17 cellular contexts compared by ENCODE assay signal in the genomic region with DNA sequence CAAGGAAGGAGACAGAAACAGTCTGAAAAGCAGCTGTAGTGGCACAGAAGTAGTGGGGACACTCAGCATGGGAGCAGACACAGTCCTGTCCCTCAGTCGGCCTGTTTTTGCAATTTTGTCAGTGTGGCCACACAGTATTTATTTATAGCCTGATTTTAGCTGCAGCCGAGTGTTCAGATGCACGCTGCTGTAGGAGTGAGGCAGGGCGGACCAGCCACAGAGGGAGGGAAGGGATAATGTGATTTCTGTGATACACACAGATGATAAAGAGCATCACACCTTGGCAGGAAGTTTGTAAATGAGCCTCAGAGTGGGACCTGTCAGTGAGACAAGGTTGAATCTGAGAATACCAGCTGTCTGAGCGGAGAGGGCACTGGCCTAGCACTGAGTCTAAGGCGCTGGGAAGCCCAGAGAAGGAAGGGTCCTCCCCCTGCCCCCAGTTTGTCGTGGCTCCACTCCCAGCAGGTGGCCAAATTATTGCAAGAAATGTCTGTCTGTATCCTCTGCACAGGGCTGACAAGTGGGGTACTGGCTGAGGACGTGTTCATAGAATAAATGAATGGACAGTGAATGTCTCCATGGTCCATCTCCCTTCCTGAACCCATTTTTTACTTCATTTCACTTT. TPM values are rescaled to one million over a fixed set of nuclear protein-coding genes. Genes with fewer than 3 reads are reported as not detected.
DNase-seq lines count a peak whose midpoint lies in the region; ATAC-seq and TF ChIP-seq lines count a peak whose summit lies in the region.
"Had no signal": no experiment of that assay in that cellular context is flagged by ENCODE, and none has a peak within 500 bp of the region (broad histone marks: within the 10 kb centered on the region; RNA-seq: fewer than 3 reads in every experiment).

No MANE protein-coding gene starts in this region.

- H3K4me3 Mint-ChIP-seq in activated CD4-positive, alpha-beta T cell treated with anti-CD3 and anti-CD28 coated beads for 36 hours = peak overlapping the region; percentile 97
- H3K4me3 Mint-ChIP-seq in CD4-positive, alpha-beta T cell = peak overlapping the region; percentile 95
- H3K4me3 Mint-ChIP-seq in activated CD4-positive, alpha-beta memory T cell treated with anti-CD3 and anti-CD28 coated beads for 36 hours = peak overlapping the region; percentile 92
- peak overlapping the region; percentile 46 to 99 (median 92) for H3K4me3 Mint-ChIP-seq in naive thymus-derived CD8-positive, alpha-beta T cell
- no peak overlapping the region for H3K4me3 Mint-ChIP-seq in Caco-2 (ENCODE audit: unreplicated experiment)

- H3K27ac Mint-ChIP-seq in activated CD4-positive, alpha-beta T cell treated with anti-CD3 and anti-CD28 coated beads for 36 hours = peak overlapping the region; percentile 96
- H3K27ac Mint-ChIP-seq in CD4-positive, alpha-beta T cell = peak overlapping the region; percentile 98
- H3K27ac Mint-ChIP-seq in activated CD4-positive, alpha-beta memory T cell treated with anti-CD3 and anti-CD28 coated beads for 36 hours = peak overlapping the region; percentile 99
- H3K27ac Mint-ChIP-seq in naive thymus-derived CD8-positive, alpha-beta T cell = peak overlapping the region; percentile 70 to 99 (median 90)
- H3K27ac Mint-ChIP-seq in Caco-2 (ENCODE audit: unreplicated experiment) = no peak overlapping the region

- H3K27me3 Mint-ChIP-seq in activated CD4-positive, alpha-beta T cell treated with anti-CD3 and anti-CD28 coated beads for 36 hours = no peaks in the 10 kb centered on the region
- H3K27me3 Mint-ChIP-seq in CD4-positive, alpha-beta T cell = no peaks in the 10 kb centered on the region
- H3K27me3 Mint-ChIP-seq in activated CD4-positive, alpha-beta memory T cell treated with anti-CD3 and anti-CD28 coated beads for 36 hours = no peaks in the 10 kb centered on the region
- H3K27me3 Mint-ChIP-seq in naive thymus-derived CD8-positive, alpha-beta T cell = no peaks in the 10 kb centered on the region
- H3K27me3 Mint-ChIP-seq in Caco-2 (ENCODE audit: insufficient read depth, unreplicated experiment) = no peaks in the 10 kb centered on the region

- DNase-seq in activated CD4-positive, alpha-beta T cell treated with anti-CD3 and anti-CD28 coated beads for 36 hours = no peak
- no peak for DNase-seq in activated CD4-positive, alpha-beta T cell treated with anti-CD3 and anti-CD28 coated beads, Interleukin-2, amount 50 U/mL, for 1 hour
- DNase-seq in CD4-positive, alpha-beta T cell = no peak
- DNase-seq in activated CD4-positive, alpha-beta memory T cell treated with anti-CD3 and anti-CD28 coated beads for 36 hours = peak; percentile 49
- peak in 1 of 10 donors; percentile 47 for DNase-seq in naive thymus-derived CD8-positive, alpha-beta T cell
- DNase-seq in Caco-2 (no peak), ACHN (no peak)
- DNase-seq: activated CD4-positive, CD25-positive, alpha-beta regulatory T cell treated with anti-CD3 and anti-CD28 coated beads, Interleukin-2, amount 50 U/mL, for 72 hours; activated effector memory CD4-positive, alpha-beta T cell treated with anti-CD3 and anti-CD28 coated beads, Interleukin-2, amount 50 U/mL, for 16 hours; brain microvascular endothelial cell; EL; esophagus squamous epithelium; lower lobe of right lung; NCI-H1436 had no signal

- CTCF ChIA-PET in activated CD4-positive, alpha-beta T cell treated with anti-CD3 and anti-CD28 coated beads for 36 hours (lab: Charles Lee) = interaction anchor here (0.7 to 3.6 kb wide), 11 partner anchors 8 to 940 kb away, joined by 3 to 26 read pairs (median 5); no protein-coding TSS in a partner anchor
- CTCF ChIA-PET in CD4-positive, alpha-beta T cell (lab: Charles Lee) = interaction anchor here (0.7 to 2.1 kb wide), 3 partner anchors 15 to 25 kb away, joined by 3 to 5 read pairs (median 3); no protein-coding TSS in a partner anchor
- CTCF ChIA-PET in activated CD4-positive, alpha-beta memory T cell treated with anti-CD3 and anti-CD28 coated beads for 36 hours (lab: Charles Lee) = interaction anchor here (0.5 to 3.2 kb wide), 8 partner anchors 10 to 1795 kb away, joined by 3 to 21 read pairs (median 7); no protein-coding TSS in a partner anchor
- CTCF ChIA-PET in Caco-2 (lab: Charles Lee) = no interaction called here

- no peaks in the 10 kb centered on the region for H3K9me3 Mint-ChIP-seq in activated CD4-positive, alpha-beta T cell treated with anti-CD3 and anti-CD28 coated beads for 36 hours (ENCODE audit: low read depth)
- H3K9me3 Mint-ChIP-seq in CD4-positive, alpha-beta T cell = no peaks in the 10 kb centered on the region
- H3K9me3 Mint-ChIP-seq in activated CD4-positive, alpha-beta memory T cell treated with anti-CD3 and anti-CD28 coated beads for 36 hours = no peaks in the 10 kb centered on the region
- H3K9me3 Mint-ChIP-seq in naive thymus-derived CD8-positive, alpha-beta T cell = no peaks in the 10 kb centered on the region
- no peaks in the 10 kb centered on the region for H3K9me3 Mint-ChIP-seq in Caco-2 (ENCODE audit: unreplicated experiment)

- in situ Hi-C loops in ACHN (cut with HindIII; ENCODE audit: low pct_ligation_motif_present, low pct_unique_long_range_greater_than_20kb, low sequenced_read_pairs) = no loop called here

- no peak overlapping the region for H3K4me3 ChIP-seq in Caco-2 (ENCODE audit: low read depth, low read length)
- H3K4me3 ChIP-seq: dorsolateral prefrontal cortex, esophagus squamous epithelium, lower lobe of right lung had no signal

- intact Hi-C loops in activated CD4-positive, alpha-beta T cell treated with anti-CD3 and anti-CD28 coated beads for 36 hours (cut with DNase I, micrococcal nuclease) = loop anchor here (2.0 to 10.0 kb wide), 2 partner anchors 16 to 1544 kb away; partner anchors contain the start of gene SIN3A (in 1 of the 2)
- intact Hi-C loops in CD4-positive, alpha-beta T cell (cut with DNase I, micrococcal nuclease) = loop anchor here (5.0 to 10.0 kb wide), 2 partner anchors 66 to 426 kb away; partner anchors contain the start of genes RCN2 (in 2 of the 2), HMG20A (in 1 of the 2) and PEAK1 (in 1 of the 2)
- intact Hi-C loops in activated CD4-positive, alpha-beta memory T cell treated with anti-CD3 and anti-CD28 coated beads for 36 hours (cut with micrococcal nuclease) = loop anchor here (5.0 kb wide), 2 partner anchors 424 to 1546 kb away; partner anchors contain the start of genes HMG20A, PEAK1 and SIN3A
- intact Hi-C loops in Caco-2 (cut with micrococcal nuclease; ENCODE audit: unreplicated experiment) = no loop called here

- no peak for TF ChIP-seq CTCF in CD4-positive, alpha-beta T cell (IDR thresholded peaks at IDR 0.05)
- no peak for TF ChIP-seq CTCF in Caco-2 (IDR thresholded peaks at IDR 0.05; ENCODE audit: insufficient read depth in 1 of 2, low read depth in 1 of 2, low read length in 1 of 2, severe bottlenecking in 1 of 2, unreplicated experiment in 1 of 2)

- H3K4me1 ChIP-seq in Caco-2 = no peaks in the 10 kb centered on the region

- no peaks in the 10 kb centered on the region for H3K36me3 ChIP-seq in Caco-2 (ENCODE audit: control insufficient read depth, insufficient read depth, low read length)
- H3K36me3 ChIP-seq: brain microvascular endothelial cell, esophagus squamous epithelium, lower lobe of right lung had no signal

- BruUV-seq in Caco-2 (replicated peaks; lab: Mats Ljungman, UMichigan) = no TSS peak

- no peaks in the 10 kb centered on the region for H3K9me3 ChIP-seq in CD4-positive, alpha-beta T cell (ENCODE audit: control insufficient read depth, low read length)
- H3K9me3 ChIP-seq in Caco-2 = no peaks in the 10 kb centered on the region
- H3K9me3 ChIP-seq: esophagus squamous epithelium, lower lobe of right lung had no signal

- no peaks in the 10 kb centered on the region for H3K27me3 ChIP-seq in CD4-positive, alpha-beta T cell (ENCODE audit: control insufficient read depth, insufficient read depth, low read length)
- no peaks in the 10 kb centered on the region for H3K27me3 ChIP-seq in Caco-2 (replicated peaks; ENCODE audit: control insufficient read depth, insufficient read depth, low read length)
- H3K27me3 ChIP-seq: brain microvascular endothelial cell, dorsolateral prefrontal cortex, esophagus squamous epithelium had no signal

- H3K4me1 Mint-ChIP-seq in activated CD4-positive, alpha-beta T cell treated with anti-CD3 and anti-CD28 coated beads for 36 hours = peaks cover 76% of the 10 kb centered on the region
- H3K4me1 Mint-ChIP-seq in CD4-positive, alpha-beta T cell (ENCODE audit: low read depth) = peaks cover 94% of the 10 kb centered on the region
- peaks cover 78% of the 10 kb centered on the region for H3K4me1 Mint-ChIP-seq in activated CD4-positive, alpha-beta memory T cell treated with anti-CD3 and anti-CD28 coated beads for 36 hours (ENCODE audit: low read depth)
- H3K4me1 Mint-ChIP-seq in naive thymus-derived CD8-positive, alpha-beta T cell = peaks cover 47 to 90% (median 83%) of the 10 kb centered on the region in 4 donors
- no peaks in the 10 kb centered on the region for H3K4me1 Mint-ChIP-seq in Caco-2 (ENCODE audit: low read depth, unreplicated experiment)

- POLR2A ChIA-PET in activated CD4-positive, alpha-beta T cell treated with anti-CD3 and anti-CD28 coated beads for 36 hours (lab: Charles Lee) = interaction anchor here (0.9 to 1.9 kb wide), 4 partner anchors 11 to 37 kb away, joined by 3 to 7 read pairs (median 4); no protein-coding TSS in a partner anchor
- POLR2A ChIA-PET in CD4-positive, alpha-beta T cell (lab: Charles Lee) = interaction anchor here (0.9 to 6.4 kb wide), 4 partner anchors 18 to 72 kb away, joined by 3 to 124 read pairs (median 19); partner anchors contain the start of gene TSPAN3
- POLR2A ChIA-PET in activated CD4-positive, alpha-beta memory T cell treated with anti-CD3 and anti-CD28 coated beads for 36 hours (lab: Charles Lee) = interaction anchor here (0.9 to 5.0 kb wide), 4 partner anchors 9 to 23 kb away, joined by 5 to 34 read pairs (median 12); no protein-coding TSS in a partner anchor
- POLR2A ChIA-PET in naive thymus-derived CD8-positive, alpha-beta T cell (lab: Charles Lee) = interaction anchor here (0.6 to 6.8 kb wide), 9 partner anchors 8 to 1372 kb away, joined by 3 to 79 read pairs (median 3); no protein-coding TSS in a partner anchor
- POLR2A ChIA-PET in Caco-2 (lab: Charles Lee) = no interaction called here

- no peak for ATAC-seq in activated CD4-positive, alpha-beta T cell treated with anti-CD3 and anti-CD28 coated beads for 36 hours
- ATAC-seq in CD4-positive, alpha-beta T cell (ENCODE audit: poor library complexity) = no peak
- no peak for ATAC-seq in naive thymus-derived CD8-positive, alpha-beta T cell
- no peak for ATAC-seq in HG03135 (IDR thresholded peaks at IDR 0.05; ENCODE audit: unreplicated experiment)
- ATAC-seq: lower lobe of right lung had no signal

- H3K36me3 Mint-ChIP-seq in activated CD4-positive, alpha-beta T cell treated with anti-CD3 and anti-CD28 coated beads for 36 hours (ENCODE audit: low read depth) = peaks cover 49% of the 10 kb centered on the region
- peaks cover 50% of the 10 kb centered on the region for H3K36me3 Mint-ChIP-seq in CD4-positive, alpha-beta T cell (ENCODE audit: low read depth)
- peaks cover 54% of the 10 kb centered on the region for H3K36me3 Mint-ChIP-seq in activated CD4-positive, alpha-beta memory T cell treated with anti-CD3 and anti-CD28 coated beads for 36 hours
- H3K36me3 Mint-ChIP-seq in naive thymus-derived CD8-positive, alpha-beta T cell = peaks cover 0 to 32% (median 0%) of the 10 kb centered on the region in 3 donors
- H3K36me3 Mint-ChIP-seq in Caco-2 (ENCODE audit: insufficient read depth, unreplicated experiment) = no peaks in the 10 kb centered on the region

- peak overlapping the region; percentile 26 for H3K27ac ChIP-seq in CD4-positive, alpha-beta T cell (ENCODE audit: low read depth, low read length)
- H3K27ac ChIP-seq: brain microvascular endothelial cell, esophagus squamous epithelium, KMS-11, lower lobe of right lung had no signal

RNA-seq across cellular contexts. Expression of gene PSTPIP1, which starts 3.8 kb away (rescaled TPM):
- total RNA-seq in activated CD4-positive, alpha-beta T cell treated with anti-CD3 and anti-CD28 coated beads for 36 hours = 100 to 1,000 TPM; 100 to 125 TPM
- total RNA-seq in CD4-positive, alpha-beta T cell = 10 to 100 TPM; 79.4 to 82.7 TPM
- total RNA-seq in activated CD4-positive, alpha-beta memory T cell treated with anti-CD3 and anti-CD28 coated beads for 36 hours = 100 to 1,000 TPM; 155 to 164 TPM
- total RNA-seq in naive thymus-derived CD8-positive, alpha-beta T cell = 100 to 1,000 TPM; 118 to 124 TPM
- 10 to 100 TPM; 34.0 to 50.6 (median 41.8) TPM for polyA plus RNA-seq in naive thymus-derived CD8-positive, alpha-beta T cell
- not detected in 2 replicates for total RNA-seq in Caco-2 (2022)

Comparison
In these comparisons a context has a peak if more than half of its experiments do, and no peak if none do; other contexts are left out.
1. RNA of gene PSTPIP1, which starts 3.8 kb away (total RNA-seq): 155 to 164 TPM in activated CD4-positive, alpha-beta memory T cell treated with anti-CD3 and anti-CD28 coated beads for 36 hours, 100 to 125 TPM in activated CD4-positive, alpha-beta T cell treated with anti-CD3 and anti-CD28 coated beads for 36 hours, 118 to 124 TPM in naive thymus-derived CD8-positive, alpha-beta T cell and 79.4 to 82.7 TPM in CD4-positive, alpha-beta T cell; not detected in Caco-2; every median in the first group is over 10 times any median in the second.